In genomic region chr12:54977857-54978256, GRCh38 we compare ENCODE assay signal across 1 cellular context.
A peak's percentile ranks its signal among the peaks of the same experiment; 100 is the strongest.
TF ChIP-seq lines count a peak whose summit lies in the region.

No MANE protein-coding gene starts in this region.

TF ChIP-seq in K562, 482 proteins besides CTCF, POLR2A, EP300 and RAD21 (continues in another document):
- TF ChIP-seq BRD4 (IDR thresholded peaks at IDR 0.05) (no peak), SMAD2 (IDR thresholded peaks at IDR 0.05; ENCODE audit: low read depth, low read length) (no peak), DPF2 (IDR thresholded peaks at IDR 0.05) (peak; percentile 61), NCOA1 (IDR thresholded peaks at IDR 0.05; ENCODE audit: low read depth) (0 out of 2 replicates have a peak, but pooled peaks have one; percentile 24), CREBBP (IDR thresholded peaks at IDR 0.05; ENCODE audit: low read depth, low read length) (no peak), ARID1B (IDR thresholded peaks at IDR 0.05) (peak; percentile 66), PRPF4 (IDR thresholded peaks at IDR 0.05; ENCODE audit: insufficient read depth, low read depth, low read length, poor library complexity, severe bottlenecking) (no peak), ELF1 (tag; IDR thresholded peaks at IDR 0.05) (0 out of 2 replicates have a peak, but pooled peaks have one; percentile 27), FOXM1 (IDR thresholded peaks at IDR 0.05; ENCODE audit: low read depth) (peak; percentile 71; the same call in 1 of the 2 replicates), FOXM1 (CRISPR knock-in tag; IDR thresholded peaks at IDR 0.05; ENCODE audit: low read depth) (no peak), TEAD4 (IDR thresholded peaks at IDR 0.05; ENCODE audit: low read length) (no peak; the same call in 1 of the 2 replicates), TEAD4 (CRISPR knock-in tag; IDR thresholded peaks at IDR 0.05; ENCODE audit: borderline replicate concordance) (no peak), SMARCE1 (IDR thresholded peaks at IDR 0.05) (peak; percentile 67), TAL1 (IDR thresholded peaks at IDR 0.05) (0 out of 2 replicates have a peak, but pooled peaks have one; percentile 18), MTA1 (IDR thresholded peaks at IDR 0.05; ENCODE audit: borderline replicate concordance) (peak; percentile 39; the same call in 1 of the 2 replicates), RNF2 (IDR thresholded peaks at IDR 0.05) (peak; percentile 79; the same call in 1 of the 2 replicates), TRIM24 (IDR thresholded peaks at IDR 0.05) (no peak), ZNF140 (CRISPR knock-in tag; IDR thresholded peaks at IDR 0.05) (no peak), SMARCA4 (IDR thresholded peaks at IDR 0.05) (peak; percentile 66; the same call in 1 of the 2 replicates), NR2C1 (IDR thresholded peaks at IDR 0.05) (no peak), NR2C1 (tag; IDR thresholded peaks at IDR 0.05) (no peak), RBM25 (IDR thresholded peaks at IDR 0.05; ENCODE audit: low read depth, low read length, severe bottlenecking) (no peak), DNMT1 (IDR thresholded peaks at IDR 0.05) (no peak), PKNOX1 (IDR thresholded peaks at IDR 0.05) (no peak), ZNF384 (IDR thresholded peaks at IDR 0.05; ENCODE audit: low read depth, low read length) (peak; percentile 80), TFE3 (CRISPR knock-in tag; IDR thresholded peaks at IDR 0.05) (no peak), ZNF354B (CRISPR knock-in tag; IDR thresholded peaks at IDR 0.05) (no peak), NFXL1 (CRISPR knock-in tag; IDR thresholded peaks at IDR 0.05) (no peak), TRIM25 (IDR thresholded peaks at IDR 0.05; ENCODE audit: borderline replicate concordance) (no peak), GATAD2A (IDR thresholded peaks at IDR 0.05) (no peak), RCOR1 (IDR thresholded peaks at IDR 0.05; ENCODE audit: borderline replicate concordance in 1 of 2, low read depth in 2 of 2, low read length in 2 of 2) (peak in 1 of 2 experiments; percentile 64; a peak in 1 of 4 replicates), ETV1 (tag; conservative IDR thresholded peaks at IDR 0.05; ENCODE audit: low read depth) (no peak), CHD1 (IDR thresholded peaks at IDR 0.05; ENCODE audit: low read length) (no peak), LEF1 (IDR thresholded peaks at IDR 0.05) (peak; percentile 60; the same call in 1 of the 2 replicates), HOXB6 (CRISPR knock-in tag; IDR thresholded peaks at IDR 0.05; ENCODE audit: borderline replicate concordance) (no peak), HDGF (IDR thresholded peaks at IDR 0.05) (no peak), PTRF (tag; IDR thresholded peaks at IDR 0.05) (no peak), FOS (IDR thresholded peaks at IDR 0.05; ENCODE audit: extremely low read depth, insufficient read length) (no peak), GATA2 (CRISPR knock-in tag; IDR thresholded peaks at IDR 0.05) (no peak), GTF2A2 (tag; IDR thresholded peaks at IDR 0.05) (no peak), ZC3H4 (CRISPR knock-in tag; IDR thresholded peaks at IDR 0.05; ENCODE audit: borderline replicate concordance) (no peak), ZNF124 (CRISPR knock-in tag; IDR thresholded peaks at IDR 0.05) (no peak)
- TF ChIP-seq, protein P1, sequence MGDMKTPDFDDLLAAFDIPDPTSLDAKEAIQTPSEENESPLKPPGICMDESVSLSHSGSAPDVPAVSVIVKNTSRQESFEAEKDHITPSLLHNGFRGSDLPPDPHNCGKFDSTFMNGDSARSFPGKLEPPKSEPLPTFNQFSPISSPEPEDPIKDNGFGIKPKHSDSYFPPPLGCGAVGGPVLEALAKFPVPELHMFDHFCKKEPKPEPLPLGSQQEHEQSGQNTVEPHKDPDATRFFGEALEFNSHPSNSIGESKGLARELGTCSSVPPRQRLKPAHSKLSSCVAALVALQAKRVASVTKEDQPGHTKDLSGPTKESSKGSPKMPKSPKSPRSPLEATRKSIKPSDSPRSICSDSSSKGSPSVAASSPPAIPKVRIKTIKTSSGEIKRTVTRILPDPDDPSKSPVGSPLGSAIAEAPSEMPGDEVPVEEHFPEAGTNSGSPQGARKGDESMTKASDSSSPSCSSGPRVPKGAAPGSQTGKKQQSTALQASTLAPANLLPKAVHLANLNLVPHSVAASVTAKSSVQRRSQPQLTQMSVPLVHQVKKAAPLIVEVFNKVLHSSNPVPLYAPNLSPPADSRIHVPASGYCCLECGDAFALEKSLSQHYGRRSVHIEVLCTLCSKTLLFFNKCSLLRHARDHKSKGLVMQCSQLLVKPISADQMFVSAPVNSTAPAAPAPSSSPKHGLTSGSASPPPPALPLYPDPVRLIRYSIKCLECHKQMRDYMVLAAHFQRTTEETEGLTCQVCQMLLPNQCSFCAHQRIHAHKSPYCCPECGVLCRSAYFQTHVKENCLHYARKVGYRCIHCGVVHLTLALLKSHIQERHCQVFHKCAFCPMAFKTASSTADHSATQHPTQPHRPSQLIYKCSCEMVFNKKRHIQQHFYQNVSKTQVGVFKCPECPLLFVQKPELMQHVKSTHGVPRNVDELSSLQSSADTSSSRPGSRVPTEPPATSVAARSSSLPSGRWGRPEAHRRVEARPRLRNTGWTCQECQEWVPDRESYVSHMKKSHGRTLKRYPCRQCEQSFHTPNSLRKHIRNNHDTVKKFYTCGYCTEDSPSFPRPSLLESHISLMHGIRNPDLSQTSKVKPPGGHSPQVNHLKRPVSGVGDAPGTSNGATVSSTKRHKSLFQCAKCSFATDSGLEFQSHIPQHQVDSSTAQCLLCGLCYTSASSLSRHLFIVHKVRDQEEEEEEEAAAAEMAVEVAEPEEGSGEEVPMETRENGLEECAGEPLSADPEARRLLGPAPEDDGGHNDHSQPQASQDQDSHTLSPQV (IDR thresholded peaks at IDR 0.05), result no peak
- TF ChIP-seq, protein P2, sequence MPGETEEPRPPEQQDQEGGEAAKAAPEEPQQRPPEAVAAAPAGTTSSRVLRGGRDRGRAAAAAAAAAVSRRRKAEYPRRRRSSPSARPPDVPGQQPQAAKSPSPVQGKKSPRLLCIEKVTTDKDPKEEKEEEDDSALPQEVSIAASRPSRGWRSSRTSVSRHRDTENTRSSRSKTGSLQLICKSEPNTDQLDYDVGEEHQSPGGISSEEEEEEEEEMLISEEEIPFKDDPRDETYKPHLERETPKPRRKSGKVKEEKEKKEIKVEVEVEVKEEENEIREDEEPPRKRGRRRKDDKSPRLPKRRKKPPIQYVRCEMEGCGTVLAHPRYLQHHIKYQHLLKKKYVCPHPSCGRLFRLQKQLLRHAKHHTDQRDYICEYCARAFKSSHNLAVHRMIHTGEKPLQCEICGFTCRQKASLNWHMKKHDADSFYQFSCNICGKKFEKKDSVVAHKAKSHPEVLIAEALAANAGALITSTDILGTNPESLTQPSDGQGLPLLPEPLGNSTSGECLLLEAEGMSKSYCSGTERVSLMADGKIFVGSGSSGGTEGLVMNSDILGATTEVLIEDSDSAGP (CRISPR knock-in tag; IDR thresholded peaks at IDR 0.05), result no peak
- TF ChIP-seq, protein P3, sequence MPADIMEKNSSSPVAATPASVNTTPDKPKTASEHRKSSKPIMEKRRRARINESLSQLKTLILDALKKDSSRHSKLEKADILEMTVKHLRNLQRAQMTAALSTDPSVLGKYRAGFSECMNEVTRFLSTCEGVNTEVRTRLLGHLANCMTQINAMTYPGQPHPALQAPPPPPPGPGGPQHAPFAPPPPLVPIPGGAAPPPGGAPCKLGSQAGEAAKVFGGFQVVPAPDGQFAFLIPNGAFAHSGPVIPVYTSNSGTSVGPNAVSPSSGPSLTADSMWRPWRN (IDR thresholded peaks at IDR 0.05; ENCODE audit: low read depth), result peak; percentile 46; the same call in 1 of the 2 replicates
- TF ChIP-seq, protein P4, sequence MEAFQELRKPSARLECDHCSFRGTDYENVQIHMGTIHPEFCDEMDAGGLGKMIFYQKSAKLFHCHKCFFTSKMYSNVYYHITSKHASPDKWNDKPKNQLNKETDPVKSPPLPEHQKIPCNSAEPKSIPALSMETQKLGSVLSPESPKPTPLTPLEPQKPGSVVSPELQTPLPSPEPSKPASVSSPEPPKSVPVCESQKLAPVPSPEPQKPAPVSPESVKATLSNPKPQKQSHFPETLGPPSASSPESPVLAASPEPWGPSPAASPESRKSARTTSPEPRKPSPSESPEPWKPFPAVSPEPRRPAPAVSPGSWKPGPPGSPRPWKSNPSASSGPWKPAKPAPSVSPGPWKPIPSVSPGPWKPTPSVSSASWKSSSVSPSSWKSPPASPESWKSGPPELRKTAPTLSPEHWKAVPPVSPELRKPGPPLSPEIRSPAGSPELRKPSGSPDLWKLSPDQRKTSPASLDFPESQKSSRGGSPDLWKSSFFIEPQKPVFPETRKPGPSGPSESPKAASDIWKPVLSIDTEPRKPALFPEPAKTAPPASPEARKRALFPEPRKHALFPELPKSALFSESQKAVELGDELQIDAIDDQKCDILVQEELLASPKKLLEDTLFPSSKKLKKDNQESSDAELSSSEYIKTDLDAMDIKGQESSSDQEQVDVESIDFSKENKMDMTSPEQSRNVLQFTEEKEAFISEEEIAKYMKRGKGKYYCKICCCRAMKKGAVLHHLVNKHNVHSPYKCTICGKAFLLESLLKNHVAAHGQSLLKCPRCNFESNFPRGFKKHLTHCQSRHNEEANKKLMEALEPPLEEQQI (IDR thresholded peaks at IDR 0.05), result no peak
- TF ChIP-seq, protein P5, sequence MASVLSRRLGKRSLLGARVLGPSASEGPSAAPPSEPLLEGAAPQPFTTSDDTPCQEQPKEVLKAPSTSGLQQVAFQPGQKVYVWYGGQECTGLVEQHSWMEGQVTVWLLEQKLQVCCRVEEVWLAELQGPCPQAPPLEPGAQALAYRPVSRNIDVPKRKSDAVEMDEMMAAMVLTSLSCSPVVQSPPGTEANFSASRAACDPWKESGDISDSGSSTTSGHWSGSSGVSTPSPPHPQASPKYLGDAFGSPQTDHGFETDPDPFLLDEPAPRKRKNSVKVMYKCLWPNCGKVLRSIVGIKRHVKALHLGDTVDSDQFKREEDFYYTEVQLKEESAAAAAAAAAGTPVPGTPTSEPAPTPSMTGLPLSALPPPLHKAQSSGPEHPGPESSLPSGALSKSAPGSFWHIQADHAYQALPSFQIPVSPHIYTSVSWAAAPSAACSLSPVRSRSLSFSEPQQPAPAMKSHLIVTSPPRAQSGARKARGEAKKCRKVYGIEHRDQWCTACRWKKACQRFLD (CRISPR knock-in tag; IDR thresholded peaks at IDR 0.05), result no peak
- TF ChIP-seq, protein P6, sequence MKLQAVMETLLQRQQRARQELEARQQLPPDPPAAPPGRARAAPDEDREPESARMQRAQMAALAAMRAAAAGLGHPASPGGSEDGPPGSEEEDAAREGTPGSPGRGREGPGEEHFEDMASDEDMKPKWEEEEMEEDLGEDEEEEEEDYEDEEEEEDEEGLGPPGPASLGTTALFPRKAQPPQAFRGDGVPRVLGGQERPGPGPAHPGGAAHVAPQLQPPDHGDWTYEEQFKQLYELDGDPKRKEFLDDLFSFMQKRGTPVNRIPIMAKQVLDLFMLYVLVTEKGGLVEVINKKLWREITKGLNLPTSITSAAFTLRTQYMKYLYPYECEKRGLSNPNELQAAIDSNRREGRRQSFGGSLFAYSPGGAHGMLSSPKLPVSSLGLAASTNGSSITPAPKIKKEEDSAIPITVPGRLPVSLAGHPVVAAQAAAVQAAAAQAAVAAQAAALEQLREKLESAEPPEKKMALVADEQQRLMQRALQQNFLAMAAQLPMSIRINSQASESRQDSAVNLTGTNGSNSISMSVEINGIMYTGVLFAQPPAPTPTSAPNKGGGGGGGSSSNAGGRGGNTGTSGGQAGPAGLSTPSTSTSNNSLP (IDR thresholded peaks at IDR 0.05; ENCODE audit: borderline replicate concordance, low read depth, low read length), result 0 out of 2 replicates have a peak, but pooled peaks have one; percentile 39
- TF ChIP-seq, protein P7, sequence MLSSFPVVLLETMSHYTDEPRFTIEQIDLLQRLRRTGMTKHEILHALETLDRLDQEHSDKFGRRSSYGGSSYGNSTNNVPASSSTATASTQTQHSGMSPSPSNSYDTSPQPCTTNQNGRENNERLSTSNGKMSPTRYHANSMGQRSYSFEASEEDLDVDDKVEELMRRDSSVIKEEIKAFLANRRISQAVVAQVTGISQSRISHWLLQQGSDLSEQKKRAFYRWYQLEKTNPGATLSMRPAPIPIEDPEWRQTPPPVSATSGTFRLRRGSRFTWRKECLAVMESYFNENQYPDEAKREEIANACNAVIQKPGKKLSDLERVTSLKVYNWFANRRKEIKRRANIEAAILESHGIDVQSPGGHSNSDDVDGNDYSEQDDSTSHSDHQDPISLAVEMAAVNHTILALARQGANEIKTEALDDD (IDR thresholded peaks at IDR 0.05), result peak; percentile 45; the same call in 1 of the 2 replicates
